Comparison of ENCODE assay signal across 19 cellular contexts in genomic region chr2:62856228-62857040, GRCh38.
DNase-seq lines count a peak whose midpoint lies in the region; ATAC-seq, FAIRE-seq and TF ChIP-seq lines count a peak whose summit lies in the region.
"Had no signal": no experiment of that assay in that cellular context is flagged by ENCODE, and none has a peak within 500 bp of the region (broad histone marks: within the 10 kb centered on the region; RNA-seq: fewer than 3 reads in every experiment).

No MANE protein-coding gene starts in this region.

- H3K4me3 ChIP-seq in LNCaP clone FGC (ENCODE audit: low read depth, low read length) = peak overlapping the region; percentile 21; the same call in 1 of the 2 replicates
- H3K4me3 ChIP-seq in H1 (ENCODE audit: extremely low read depth in 1 of 4, insufficient read depth in 2 of 4, low read depth in 3 of 4, low read length in 4 of 4) = no peak overlapping the region
- no peak overlapping the region for H3K4me3 ChIP-seq in ascending aorta

- no peaks in the 10 kb centered on the region for H3K23me2 ChIP-seq in H1 (ENCODE audit: low read depth, low read length)

- H3K9me3 ChIP-seq in H1 (ENCODE audit: insufficient read depth in 2 of 2, low read depth in 1 of 2, low read length in 1 of 2) (no peaks in the 10 kb centered on the region), ascending aorta (peaks cover 0 to 13% of the 10 kb centered on the region in 2 donors)

- no peak overlapping the region for H4K91ac ChIP-seq in H1 (replicated peaks; ENCODE audit: insufficient read length, low read length)

- no peak overlapping the region for H3K56ac ChIP-seq in H1 (replicated peaks; ENCODE audit: insufficient read length, low read depth, low read length)

- no peak overlapping the region for H2BK15ac ChIP-seq in H1 (ENCODE audit: low read length)

- POLR2A ChIA-PET in H1 (lab: Charles Lee; ENCODE audit: partially characterized antibody) = no interaction called here

- no peak for TF ChIP-seq EP300 in H1 (IDR thresholded peaks at IDR 0.05; ENCODE audit: borderline replicate concordance in 1 of 2, low read depth in 2 of 2, low read length in 2 of 2)

- no peak for DNase-seq in LNCaP clone FGC (ENCODE audit: low read depth)
- DNase-seq in H1 (ENCODE audit: low read depth in 1 of 2, low spot score in 2 of 2) = no peak
- no peak for DNase-seq in left lobe of liver (ENCODE audit: low spot score)
- DNase-seq in ascending aorta (ENCODE audit: low spot score in 2 of 2) = no peak
- no peak for DNase-seq in NCI-H1105 treated with DMSO at 0.1 percent for 48 hours (lab: John Stamatoyannopoulos, UW)
- no peak for DNase-seq in DMS153 treated with DMSO at 0.1 percent for 48 hours (lab: John Stamatoyannopoulos, UW; ENCODE audit: unreplicated experiment)
- DNase-seq: CD4-positive, CD25-positive, alpha-beta regulatory T cell; DND-41; GDM1; GOT3; Karpas-422; MV-4-11; NCI-H1436 treated with DMSO at 0.1 percent for 48 hours; NCI-H226; NCI-H526; OCI-M1 had no signal

- peaks cover 0 to 10% (median 1%) of the 10 kb centered on the region in 4 experiments; a peak in 2 of 8 replicates for H3K36me3 ChIP-seq in H1 (ENCODE audit: control insufficient read depth in 2 of 4, insufficient read depth in 4 of 4, low read length in 3 of 4)
- peaks cover 4 to 23% of the 10 kb centered on the region in 2 donors for H3K36me3 ChIP-seq in ascending aorta

- H3K4me2 ChIP-seq in H1 (ENCODE audit: insufficient read depth in 1 of 2, low read depth in 2 of 2, low read length in 2 of 2) = no peak overlapping the region

- H3K23ac ChIP-seq in H1 (ENCODE audit: insufficient read length) = no peak overlapping the region

- H4K20me1 ChIP-seq in H1 (replicated peaks in 1 of 2; ENCODE audit: control insufficient read depth in 1 of 2, insufficient read depth in 2 of 2, low read length in 2 of 2) = peaks cover 0 to 2% of the 10 kb centered on the region in 2 experiments

- no peak overlapping the region for H2BK20ac ChIP-seq in H1 (ENCODE audit: low read length)

- H2AK5ac ChIP-seq in H1 (ENCODE audit: low read depth, low read length) = no peak overlapping the region

- TF ChIP-seq RAD21 in H1 (IDR thresholded peaks at IDR 0.05 in 1 of 2, conservative IDR thresholded peaks at IDR 0.05 in 1 of 2; ENCODE audit: low read depth in 2 of 2, low read length in 2 of 2) = no peak

- no peak for TF ChIP-seq POLR2A in H1 (IDR thresholded peaks at IDR 0.05; ENCODE audit: control extremely low read depth in 1 of 2, low read depth in 2 of 2, low read length in 2 of 2)

- H3K27me3 ChIP-seq in H1 (replicated peaks in 1 of 4; ENCODE audit: control insufficient read depth in 3 of 4, extremely low read depth in 1 of 4, insufficient read depth in 3 of 4, low read length in 3 of 4) (no peaks in the 10 kb centered on the region), ascending aorta (no peaks in the 10 kb centered on the region)

- H2AFZ ChIP-seq in H1 (ENCODE audit: low read length) = no peak overlapping the region

- H3K4me1 ChIP-seq in H1 (replicated peaks in 1 of 4; ENCODE audit: control insufficient read depth in 3 of 4, insufficient read depth in 4 of 4, low read length in 3 of 4) = peaks cover 0 to 5% (median 0%) of the 10 kb centered on the region in 4 experiments; a peak in 1 of 7 replicates
- H3K4me1 ChIP-seq in ascending aorta = no peaks in the 10 kb centered on the region

- FAIRE-seq in H1 (lab: Jason Lieb, UNC) = no peak

- no peak overlapping the region for H2BK120ac ChIP-seq in H1 (replicated peaks; ENCODE audit: low read depth, low read length)

- ATAC-seq in left lobe of liver (peak; percentile 78), GM18858 (IDR thresholded peaks at IDR 0.05; ENCODE audit: unreplicated experiment) (no peak)
- ATAC-seq: SK-N-SH treated with all-trans-retinoic acid at 6 μM for 48 hours had no signal

- H3K27ac ChIP-seq in 22Rv1 (peak overlapping the region; percentile 83), H1 (ENCODE audit: low read depth, low read length) (0 out of 2 replicates have a peak overlapping the region, but pooled peaks have one; percentile 1), ascending aorta (no peak overlapping the region)

- H3K18ac ChIP-seq in H1 (ENCODE audit: extremely low read depth, low read length) = no peak overlapping the region

- H3K79me1 ChIP-seq in H1 (ENCODE audit: low read depth, low read length) = 0 out of 2 replicates have a peak, but pooled peaks cover 2% of the 10 kb centered on the region

- H3K9ac ChIP-seq in H1 (replicated peaks in 1 of 4; ENCODE audit: extremely low read depth in 1 of 4, low read depth in 3 of 4, low read length in 3 of 4) = no peak overlapping the region

- H2BK5ac ChIP-seq in H1 (ENCODE audit: low read depth, low read length) = no peak overlapping the region

- WGBS in H1 (ENCODE audit: extremely low coverage in 1 of 2, insufficient coverage in 1 of 2, insufficient read length in 1 of 2, insufficient replicate concordance in 2 of 2, low coverage in 1 of 2, low lambda C conversion rate in 2 of 2, missing lambda C conversion rate in 1 of 2), 2 experiments = 91% methylated on average over 6 of the region's 6 CpGs; no CpG with 5 or more reads in 1 of the 2 experiments

- H3K14ac ChIP-seq in H1 (ENCODE audit: insufficient read length) = no peak overlapping the region

- H2BK12ac ChIP-seq in H1 (ENCODE audit: low read depth, low read length) = no peak overlapping the region

- no peak for TF ChIP-seq CTCF in 22Rv1 (IDR thresholded peaks at IDR 0.05)
- TF ChIP-seq CTCF in LNCaP clone FGC (IDR thresholded peaks at IDR 0.05; ENCODE audit: control insufficient read depth, extremely low read depth, insufficient read depth) = no peak
- TF ChIP-seq CTCF in H1 (IDR thresholded peaks at IDR 0.05; ENCODE audit: control extremely low read depth in 1 of 3, insufficient read depth in 1 of 3, low read depth in 1 of 3, low read length in 3 of 3) = no peak
- TF ChIP-seq CTCF in ascending aorta (IDR thresholded peaks at IDR 0.05) = no peak

- H3K79me2 ChIP-seq in H1 (ENCODE audit: control insufficient read depth in 1 of 2, insufficient read depth in 2 of 2, low read length in 2 of 2) = no peaks in the 10 kb centered on the region

- peak overlapping the region; percentile 79; the same call in 1 of the 2 replicates for H4K8ac ChIP-seq in H1 (ENCODE audit: extremely low read depth, insufficient read depth, low read length)

- intact Hi-C loops in ascending aorta (cut with DNase I) = no loop called here

- CTCF ChIA-PET in H1 (lab: Charles Lee; ENCODE audit: partially characterized antibody) = interaction anchor here (0.9 to 3.3 kb wide), 7 partner anchors 9 to 445 kb away, joined by 3 to 14 read pairs (median 3); no protein-coding TSS in a partner anchor

- H4K5ac ChIP-seq in H1 (ENCODE audit: insufficient read length, low read depth, low read length) = no peak overlapping the region

- H3K4ac ChIP-seq in H1 (replicated peaks; ENCODE audit: insufficient read length, low read depth, low read length) = no peak overlapping the region

Comparison
In these comparisons a context has a peak if more than half of its experiments do, and no peak if none do; other contexts are left out.
1. H3K27ac ChIP-seq: peak in 22Rv1 (single experiment) and H1 (single experiment); none in ascending aorta (0 of 2).